Comparison of ENCODE assay signal across 11 cellular contexts in the genomic region with DNA sequence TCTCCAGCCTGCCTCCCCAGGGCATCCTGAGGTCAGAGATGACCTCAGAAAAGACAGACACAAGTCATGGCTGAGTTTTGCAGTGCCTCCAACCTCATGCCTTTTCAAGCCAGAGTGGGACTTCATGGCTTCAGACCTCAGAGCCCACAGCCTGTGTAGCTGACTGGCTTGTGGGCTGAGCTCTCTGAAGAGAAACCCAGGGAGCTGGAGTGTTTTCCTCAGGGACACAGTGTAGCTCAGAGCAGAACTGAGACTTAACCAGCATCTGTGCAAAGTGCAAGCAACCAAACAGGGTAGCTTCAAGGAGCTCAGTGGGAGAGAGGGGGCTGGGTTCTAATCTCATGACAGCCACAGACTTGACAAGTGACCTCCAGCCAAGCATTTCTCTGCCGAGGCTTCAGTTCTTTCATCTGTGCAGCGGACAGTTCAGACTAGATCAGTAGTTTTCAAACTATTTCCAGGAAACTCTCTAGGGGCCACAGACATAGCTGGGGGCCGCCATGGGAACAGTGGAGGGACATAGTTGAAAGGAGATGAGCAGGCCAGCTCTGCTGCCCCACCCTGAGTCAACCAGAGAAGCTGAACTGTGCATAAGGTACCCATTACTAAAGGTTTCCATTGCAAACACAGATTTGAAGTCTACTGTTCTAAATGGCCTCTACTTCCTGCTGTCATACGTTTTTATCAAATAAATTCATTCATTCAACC.
DNase-seq lines count a peak whose midpoint lies in the region; ATAC-seq lines count a peak whose summit lies in the region.
"Had no signal": no experiment of that assay in that cellular context is flagged by ENCODE, and none has a peak within 500 bp of the region (broad histone marks: within the 10 kb centered on the region; RNA-seq: fewer than 3 reads in every experiment).

No MANE protein-coding gene starts in this region.

- peaks cover 84% of the 10 kb centered on the region for H3K4me1 Mint-ChIP-seq in activated T-cell treated with anti-CD3 and anti-CD28 coated beads, Interleukin-2, amount 50 U/mL, for 24 hours (ENCODE audit: low read depth)
- H3K4me1 Mint-ChIP-seq in activated T-helper 17 cell treated with anti-CD3 and anti-CD28 coated beads, Interleukin-2, amount 50 U/mL, for 72 hours = peaks cover 49% of the 10 kb centered on the region
- H3K4me1 Mint-ChIP-seq in stimulated activated memory B cell treated with anti-CD40 and anti-IgM and Interleukin-4, amounts not matched to agents 10 μg/mL and 1 μg/mL and 100 μg/mL, for 72 hours = peaks cover 82% of the 10 kb centered on the region

- H3K27me3 Mint-ChIP-seq in activated T-cell treated with anti-CD3 and anti-CD28 coated beads, Interleukin-2, amount 50 U/mL, for 24 hours = no peaks in the 10 kb centered on the region
- H3K27me3 Mint-ChIP-seq in activated T-helper 17 cell treated with anti-CD3 and anti-CD28 coated beads, Interleukin-2, amount 50 U/mL, for 72 hours = no peaks in the 10 kb centered on the region
- no peaks in the 10 kb centered on the region for H3K27me3 Mint-ChIP-seq in stimulated activated memory B cell treated with anti-CD40 and anti-IgM and Interleukin-4, amounts not matched to agents 10 μg/mL and 1 μg/mL and 100 μg/mL, for 72 hours

- H3K27ac Mint-ChIP-seq in activated T-cell treated with anti-CD3 and anti-CD28 coated beads, Interleukin-2, amount 50 U/mL, for 24 hours = peak overlapping the region; percentile 92
- peak overlapping the region; percentile 86 for H3K27ac Mint-ChIP-seq in activated T-helper 17 cell treated with anti-CD3 and anti-CD28 coated beads, Interleukin-2, amount 50 U/mL, for 72 hours
- H3K27ac Mint-ChIP-seq in stimulated activated memory B cell treated with anti-CD40 and anti-IgM and Interleukin-4, amounts not matched to agents 10 μg/mL and 1 μg/mL and 100 μg/mL, for 72 hours = peak overlapping the region; percentile 79

- H3K36me3 Mint-ChIP-seq in activated T-cell treated with anti-CD3 and anti-CD28 coated beads, Interleukin-2, amount 50 U/mL, for 24 hours (ENCODE audit: low read depth) = peaks cover 87% of the 10 kb centered on the region
- peaks cover 82% of the 10 kb centered on the region for H3K36me3 Mint-ChIP-seq in activated T-helper 17 cell treated with anti-CD3 and anti-CD28 coated beads, Interleukin-2, amount 50 U/mL, for 72 hours (ENCODE audit: low read depth)
- H3K36me3 Mint-ChIP-seq in stimulated activated memory B cell treated with anti-CD40 and anti-IgM and Interleukin-4, amounts not matched to agents 10 μg/mL and 1 μg/mL and 100 μg/mL, for 72 hours = peaks cover 74% of the 10 kb centered on the region

- no peaks in the 10 kb centered on the region for H3K9me3 Mint-ChIP-seq in activated T-cell treated with anti-CD3 and anti-CD28 coated beads, Interleukin-2, amount 50 U/mL, for 24 hours
- H3K9me3 Mint-ChIP-seq in activated T-helper 17 cell treated with anti-CD3 and anti-CD28 coated beads, Interleukin-2, amount 50 U/mL, for 72 hours = no peaks in the 10 kb centered on the region
- no peaks in the 10 kb centered on the region for H3K9me3 Mint-ChIP-seq in stimulated activated memory B cell treated with anti-CD40 and anti-IgM and Interleukin-4, amounts not matched to agents 10 μg/mL and 1 μg/mL and 100 μg/mL, for 72 hours

- H3K4me3 Mint-ChIP-seq in activated T-cell treated with anti-CD3 and anti-CD28 coated beads, Interleukin-2, amount 50 U/mL, for 24 hours = peak overlapping the region; percentile 38
- H3K4me3 Mint-ChIP-seq in activated T-helper 17 cell treated with anti-CD3 and anti-CD28 coated beads, Interleukin-2, amount 50 U/mL, for 72 hours = peak overlapping the region; percentile 71
- H3K4me3 Mint-ChIP-seq in stimulated activated memory B cell treated with anti-CD40 and anti-IgM and Interleukin-4, amounts not matched to agents 10 μg/mL and 1 μg/mL and 100 μg/mL, for 72 hours = no peak overlapping the region

- ATAC-seq in HG02678 (IDR thresholded peaks at IDR 0.05; ENCODE audit: unreplicated experiment) (peak; percentile 37), HG03039 (IDR thresholded peaks at IDR 0.05; ENCODE audit: unreplicated experiment) (no peak), HG03342 (IDR thresholded peaks at IDR 0.05; ENCODE audit: unreplicated experiment) (no peak)
- peak; percentile 81 for ATAC-seq in activated T-helper 17 cell treated with anti-CD3 and anti-CD28 coated beads, Interleukin-2, amount 50 U/mL, for 72 hours (replicated peaks)
- peak; percentile 84 for ATAC-seq in stimulated activated memory B cell treated with anti-CD40 and anti-IgM and Interleukin-4, amounts not matched to agents 10 μg/mL and 1 μg/mL and 100 μg/mL, for 72 hours
- ATAC-seq: left lobe of liver had no signal

- DNase-seq in activated T-cell treated with anti-CD3 and anti-CD28 coated beads, Interleukin-2, amount 50 U/mL, for 24 hours = no peak
- DNase-seq in activated T-cell treated with anti-CD3 and anti-CD28 coated beads for 4 hours = no peak
- DNase-seq in HuH-7 (ENCODE audit: low spot score) = no peak
- DNase-seq: head of caudate nucleus, NCI-H1092 treated with DMSO at 0.1 percent for 48 hours had no signal

Comparison
In these comparisons a context has a peak if more than half of its experiments do, and no peak if none do; other contexts are left out.
1. ATAC-seq: peak in HG02678 (single experiment), activated T-helper 17 cell treated with anti-CD3 and anti-CD28 coated beads, Interleukin-2, amount 50 U/mL, for 72 hours (single experiment) and stimulated activated memory B cell treated with anti-CD40 and anti-IgM and Interleukin-4, amounts not matched to agents 10 μg/mL and 1 μg/mL and 100 μg/mL, for 72 hours (single experiment); none in HG03039 (single experiment) and HG03342 (single experiment).
2. Peak in every context shown above with its lines, with median percentiles within 50 percentile points of each other: H3K27ac Mint-ChIP-seq.